1 cellular context compared by ENCODE assay signal in genomic region chr22:25403752-25404471, GRCh38.
TF ChIP-seq lines count a peak whose summit lies in the region.

No MANE protein-coding gene starts in this region.

TF ChIP-seq in K562, 482 proteins besides CTCF, POLR2A, EP300 and RAD21 (continued from another document):
- peak in 1 of 2 experiments; percentile 44; a peak in 2 of 4 replicates for TF ChIP-seq MNT (conservative IDR thresholded peaks at IDR 0.05)
- peak; percentile 16; the same call in 1 of the 2 replicates for TF ChIP-seq TAL1 (IDR thresholded peaks at IDR 0.05)
- TF ChIP-seq THRAP3 (IDR thresholded peaks at IDR 0.05; ENCODE audit: borderline replicate concordance) = no peak
- TF ChIP-seq ZFX (CRISPR knock-in tag; IDR thresholded peaks at IDR 0.05) = 0 out of 2 replicates have a peak, but pooled peaks have one; percentile 14
- TF ChIP-seq CXXC5 (CRISPR knock-in tag; IDR thresholded peaks at IDR 0.05) = peak; percentile 46; the same call in 1 of the 2 replicates
- no peak for TF ChIP-seq SIN3A (IDR thresholded peaks at IDR 0.05; ENCODE audit: borderline replicate concordance in 2 of 2, control insufficient read depth in 1 of 2, low read depth in 2 of 2, low read length in 2 of 2)
TF ChIP-seq in K562: peak in this region for 13.
